In the genomic region with DNA sequence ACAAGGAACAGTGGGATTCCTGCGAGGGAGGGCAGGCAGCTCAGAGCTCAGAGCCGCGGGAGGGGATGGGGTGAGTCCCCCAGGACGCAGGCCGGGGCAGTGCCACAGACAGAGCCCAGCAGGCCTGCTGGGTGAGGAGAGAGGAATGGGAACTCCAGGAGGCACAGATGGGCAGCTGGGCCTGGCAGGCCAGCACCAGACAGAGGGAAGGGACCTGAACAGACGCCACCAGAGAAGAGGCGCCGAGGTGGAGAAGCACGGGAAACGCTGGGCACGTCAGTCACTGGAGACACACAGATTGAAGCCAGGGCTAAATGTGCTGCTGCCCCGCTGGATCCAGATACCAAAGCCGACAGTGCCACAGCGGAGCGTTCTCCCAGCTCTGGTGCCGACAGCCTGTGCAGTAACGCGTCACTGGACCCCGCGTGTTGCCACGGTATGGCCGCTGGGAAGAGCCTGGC, we compare ENCODE assay signal across 17 cellular contexts.
A peak's percentile ranks its signal among the peaks of the same experiment; 100 is the strongest.
DNase-seq lines count a peak whose midpoint lies in the region; ATAC-seq, FAIRE-seq and TF ChIP-seq lines count a peak whose summit lies in the region.
"Had no signal": no experiment of that assay in that cellular context is flagged by ENCODE, and none has a peak within 500 bp of the region (broad histone marks: within the 10 kb centered on the region; RNA-seq: fewer than 3 reads in every experiment).

No MANE protein-coding gene starts in this region.

- H3K9me2 ChIP-seq in GM23248 (ENCODE audit: insufficient read depth): no peaks in the 10 kb centered on the region

- H3K36me3 ChIP-seq in kidney (ENCODE audit: control insufficient read depth in 1 of 2, insufficient read depth in 2 of 2, low read length in 2 of 2) (no peaks in the 10 kb centered on the region), psoas muscle (ENCODE audit: insufficient read depth in 1 of 2, low read depth in 1 of 2) (no peaks in the 10 kb centered on the region), smooth muscle cell (ENCODE audit: low read depth) (no peaks in the 10 kb centered on the region), GM23248 (ENCODE audit: low read depth) (no peaks in the 10 kb centered on the region)
- H3K36me3 ChIP-seq: gastrocnemius medialis, MG63 had no signal

- intact Hi-C loops in kidney (cut with DNase I): no loop called here
- intact Hi-C loops in psoas muscle (cut with DNase I): no loop called here

- no peak overlapping the region for H2AFZ ChIP-seq in smooth muscle cell (ENCODE audit: low read depth)
- no peak overlapping the region for H2AFZ ChIP-seq in GM23248

- in situ Hi-C loops in GM23248 (cut with MboI): no loop called here

- H3K4me2 ChIP-seq in smooth muscle cell (no peak overlapping the region), GM23248 (ENCODE audit: unreplicated experiment) (no peak overlapping the region)

- no peaks in the 10 kb centered on the region for H3F3A ChIP-seq in smooth muscle cell (ENCODE audit: low read depth)
- H3F3A ChIP-seq in GM23248 (ENCODE audit: insufficient read depth): no peaks in the 10 kb centered on the region

- WGBS in psoas muscle, 3 donors: 78 to 91% (median 80%) methylated on average over 22 of the region's 22 CpGs
- WGBS in smooth muscle cell (ENCODE audit: low lambda C conversion rate): 91% methylated on average over 22 of the region's 22 CpGs
- WGBS in GM23248 (ENCODE audit: low coverage in 1 of 2, low lambda C conversion rate in 2 of 2, missing lambda C conversion rate in 2 of 2), 2 experiments: 93% methylated on average over 22 of the region's 22 CpGs

- no peak for FAIRE-seq in D721Med (lab: Jason Lieb, UNC)
- no peak for FAIRE-seq in kidney (lab: Jason Lieb, UNC)

- no peaks in the 10 kb centered on the region for H3K27me3 Mint-ChIP-seq in WTC11 (ENCODE audit: low read depth)

- ATAC-seq in WTC11: no peak
- ATAC-seq in psoas muscle: no peak
- no peak for ATAC-seq in HG03520 (IDR thresholded peaks at IDR 0.05; ENCODE audit: unreplicated experiment)
- ATAC-seq: gastrocnemius medialis had no signal

- H3K9me3 ChIP-seq in kidney (ENCODE audit: control insufficient read depth in 1 of 2, low read length in 2 of 2) (no peaks in the 10 kb centered on the region), psoas muscle (no peaks in the 10 kb centered on the region), smooth muscle cell (replicated peaks; ENCODE audit: low read depth) (no peaks in the 10 kb centered on the region), GM23248 (ENCODE audit: low read depth) (no peaks in the 10 kb centered on the region)
- H3K9me3 ChIP-seq: ascending aorta, gastrocnemius medialis, MG63 had no signal

- H3K27me3 ChIP-seq in psoas muscle (ENCODE audit: insufficient read depth in 3 of 3, low read length in 2 of 3) (no peaks in the 10 kb centered on the region), smooth muscle cell (ENCODE audit: low read depth) (no peaks in the 10 kb centered on the region), GM23248 (replicated peaks; ENCODE audit: insufficient read depth) (no peaks in the 10 kb centered on the region)
- H3K27me3 ChIP-seq: ascending aorta, gastrocnemius medialis, MG63 had no signal

- no peaks in the 10 kb centered on the region for H3K36me3 Mint-ChIP-seq in WTC11

- peak overlapping the region; percentile 91; the same call in 1 of the 2 replicates for H3K27ac Mint-ChIP-seq in WTC11

- TF ChIP-seq CTCF in D721Med (IDR thresholded peaks at IDR 0.05; ENCODE audit: insufficient read depth, missing control alignments) (no peak), WTC11 (IDR thresholded peaks at IDR 0.05) (no peak), kidney (IDR thresholded peaks at IDR 0.05; ENCODE audit: borderline replicate concordance, extremely low read depth, insufficient read depth) (no peak), psoas muscle (IDR thresholded peaks at IDR 0.05) (no peak), smooth muscle cell (IDR thresholded peaks at IDR 0.05; ENCODE audit: borderline replicate concordance, insufficient read depth, poor library complexity, severe bottlenecking) (no peak)

- H3K27ac ChIP-seq in kidney (ENCODE audit: low read depth in 2 of 2, low read length in 2 of 2) (no peak overlapping the region), psoas muscle (no peak overlapping the region), smooth muscle cell (ENCODE audit: low read depth) (no peak overlapping the region), GM23248 (no peak overlapping the region)
- H3K27ac ChIP-seq: ascending aorta, gastrocnemius medialis had no signal

- DNase-seq in D721Med (ENCODE audit: insufficient read length, low spot score): peak; percentile 15
- DNase-seq in WTC11 (ENCODE audit: low spot score): peak; percentile 9
- DNase-seq in kidney: peak; percentile 61
- DNase-seq in psoas muscle: peak; percentile 5 to 44
- no peak for DNase-seq in smooth muscle cell (lab: John Stamatoyannopoulos, UW; ENCODE audit: unreplicated experiment)
- DNase-seq in GM23248: no peak
- DNase-seq in RKO (ENCODE audit: low spot score): no peak
- DNase-seq: activated gamma-delta T cell treated with Interleukin-2 at 50 U/mL for 16 hours; MG63; NCI-H1930; NCI-H446; SHP77; stimulated activated CD4-positive, alpha-beta T cell treated with anti-CD3 and anti-CD28 coated beads, Interleukin-4, amount 100 ng/mL, for 1 hour had no signal

- H3K4me3 ChIP-seq in kidney (ENCODE audit: low read length in 2 of 2): no peak overlapping the region
- H3K4me3 ChIP-seq in psoas muscle: no peak overlapping the region
- no peak overlapping the region for H3K4me3 ChIP-seq in smooth muscle cell
- no peak overlapping the region for H3K4me3 ChIP-seq in GM23248
- H3K4me3 ChIP-seq: ascending aorta, gastrocnemius medialis, MG63 had no signal

- no peaks in the 10 kb centered on the region for H4K20me1 ChIP-seq in smooth muscle cell (ENCODE audit: low read depth)
- no peaks in the 10 kb centered on the region for H4K20me1 ChIP-seq in GM23248 (ENCODE audit: insufficient read depth)

- H3K79me2 ChIP-seq in smooth muscle cell (ENCODE audit: low read depth): no peaks in the 10 kb centered on the region
- no peaks in the 10 kb centered on the region for H3K79me2 ChIP-seq in GM23248 (ENCODE audit: insufficient read depth)

- no peak overlapping the region for H3K4me3 Mint-ChIP-seq in WTC11
- H3K4me3 Mint-ChIP-seq: T-helper 1 cell treated with Interleukin-12 subunit alpha and Interleukin-12 subunit beta and Interleukin-4 antibody, amounts not matched to agents 30 μg/mL and 1 μg/mL, for 36 hours had no signal

- POLR2A ChIA-PET in WTC11 (lab: Charles Lee): no interaction called here

- H3K4me1 ChIP-seq in kidney (ENCODE audit: control insufficient read depth in 1 of 2, insufficient read depth in 1 of 2, low read depth in 1 of 2, low read length in 2 of 2) (no peaks in the 10 kb centered on the region), psoas muscle (peaks cover 16% of the 10 kb centered on the region), smooth muscle cell (ENCODE audit: low read depth) (no peaks in the 10 kb centered on the region), GM23248 (ENCODE audit: insufficient read depth) (no peaks in the 10 kb centered on the region)
- H3K4me1 ChIP-seq: ascending aorta had no signal

- CTCF ChIA-PET in WTC11 (lab: Charles Lee): no interaction called here

- H3K9ac ChIP-seq in kidney (ENCODE audit: low read length in 2 of 2) (no peak overlapping the region), smooth muscle cell (ENCODE audit: low read depth) (no peak overlapping the region), GM23248 (no peak overlapping the region)

- H3K4me1 Mint-ChIP-seq in WTC11: no peaks in the 10 kb centered on the region

- no peaks in the 10 kb centered on the region for H3K9me3 Mint-ChIP-seq in WTC11
- H3K9me3 Mint-ChIP-seq: T-helper 1 cell treated with Interleukin-12 subunit alpha and Interleukin-12 subunit beta and Interleukin-4 antibody, amounts not matched to agents 30 μg/mL and 1 μg/mL, for 36 hours had no signal

TF ChIP-seq in WTC11, 78 proteins besides CTCF, POLR2A, EP300 and RAD21 (continues in another document):
- TF ChIP-seq, protein P1, sequence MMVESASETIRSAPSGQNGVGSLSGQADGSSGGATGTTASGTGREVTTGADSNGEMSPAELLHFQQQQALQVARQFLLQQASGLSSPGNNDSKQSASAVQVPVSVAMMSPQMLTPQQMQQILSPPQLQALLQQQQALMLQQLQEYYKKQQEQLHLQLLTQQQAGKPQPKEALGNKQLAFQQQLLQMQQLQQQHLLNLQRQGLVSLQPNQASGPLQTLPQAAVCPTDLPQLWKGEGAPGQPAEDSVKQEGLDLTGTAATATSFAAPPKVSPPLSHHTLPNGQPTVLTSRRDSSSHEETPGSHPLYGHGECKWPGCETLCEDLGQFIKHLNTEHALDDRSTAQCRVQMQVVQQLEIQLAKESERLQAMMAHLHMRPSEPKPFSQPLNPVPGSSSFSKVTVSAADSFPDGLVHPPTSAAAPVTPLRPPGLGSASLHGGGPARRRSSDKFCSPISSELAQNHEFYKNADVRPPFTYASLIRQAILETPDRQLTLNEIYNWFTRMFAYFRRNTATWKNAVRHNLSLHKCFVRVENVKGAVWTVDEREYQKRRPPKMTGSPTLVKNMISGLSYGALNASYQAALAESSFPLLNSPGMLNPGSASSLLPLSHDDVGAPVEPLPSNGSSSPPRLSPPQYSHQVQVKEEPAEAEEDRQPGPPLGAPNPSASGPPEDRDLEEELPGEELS (CRISPR knock-in tag; IDR thresholded peaks at IDR 0.05): no peak
- TF ChIP-seq ATF1 (CRISPR knock-in tag; IDR thresholded peaks at IDR 0.05) (no peak), TP53 (CRISPR knock-in tag; IDR thresholded peaks at IDR 0.05) (no peak), FOXJ3 (CRISPR knock-in tag; IDR thresholded peaks at IDR 0.05; ENCODE audit: borderline replicate concordance) (no peak), ZNF671 (CRISPR knock-in tag; IDR thresholded peaks at IDR 0.05) (no peak)
- TF ChIP-seq, protein P2, sequence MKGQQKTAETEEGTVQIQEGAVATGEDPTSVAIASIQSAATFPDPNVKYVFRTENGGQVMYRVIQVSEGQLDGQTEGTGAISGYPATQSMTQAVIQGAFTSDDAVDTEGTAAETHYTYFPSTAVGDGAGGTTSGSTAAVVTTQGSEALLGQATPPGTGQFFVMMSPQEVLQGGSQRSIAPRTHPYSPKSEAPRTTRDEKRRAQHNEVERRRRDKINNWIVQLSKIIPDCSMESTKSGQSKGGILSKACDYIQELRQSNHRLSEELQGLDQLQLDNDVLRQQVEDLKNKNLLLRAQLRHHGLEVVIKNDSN (CRISPR knock-in tag; IDR thresholded peaks at IDR 0.05): no peak
- TF ChIP-seq, protein P3, sequence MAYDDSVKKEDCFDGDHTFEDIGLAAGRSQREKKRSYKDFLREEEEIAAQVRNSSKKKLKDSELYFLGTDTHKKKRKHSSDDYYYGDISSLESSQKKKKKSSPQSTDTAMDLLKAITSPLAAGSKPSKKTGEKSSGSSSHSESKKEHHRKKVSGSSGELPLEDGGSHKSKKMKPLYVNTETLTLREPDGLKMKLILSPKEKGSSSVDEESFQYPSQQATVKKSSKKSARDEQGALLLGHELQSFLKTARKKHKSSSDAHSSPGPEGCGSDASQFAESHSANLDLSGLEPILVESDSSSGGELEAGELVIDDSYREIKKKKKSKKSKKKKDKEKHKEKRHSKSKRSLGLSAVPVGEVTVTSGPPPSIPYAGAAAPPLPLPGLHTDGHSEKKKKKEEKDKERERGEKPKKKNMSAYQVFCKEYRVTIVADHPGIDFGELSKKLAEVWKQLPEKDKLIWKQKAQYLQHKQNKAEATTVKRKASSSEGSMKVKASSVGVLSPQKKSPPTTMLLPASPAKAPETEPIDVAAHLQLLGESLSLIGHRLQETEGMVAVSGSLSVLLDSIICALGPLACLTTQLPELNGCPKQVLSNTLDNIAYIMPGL (CRISPR knock-in tag; IDR thresholded peaks at IDR 0.05): no peak

Comparison
In these comparisons a context has a peak if more than half of its experiments do, and no peak if none do; other contexts are left out.
1. DNase-seq: peak in D721Med (single experiment), WTC11 (single experiment), kidney (single experiment) and psoas muscle (2 of 2); none in smooth muscle cell (single experiment), GM23248 (single experiment) and RKO (single experiment).